Comparison of ENCODE assay signal across 21 cellular contexts in genomic region chr15:74419432-74419831, GRCh38. TPM values are rescaled to one million over a fixed set of nuclear protein-coding genes. Genes with fewer than 3 reads are reported as not detected.
A peak's percentile ranks its signal among the peaks of the same experiment; 100 is the strongest.
DNase-seq lines count a peak whose midpoint lies in the region; ATAC-seq, FAIRE-seq and TF ChIP-seq lines count a peak whose summit lies in the region.
"Had no signal": no experiment of that assay in that cellular context is flagged by ENCODE, and none has a peak within 500 bp of the region (broad histone marks: within the 10 kb centered on the region; RNA-seq: fewer than 3 reads in every experiment).

No MANE protein-coding gene starts in this region.

- H2AFZ ChIP-seq in OCI-LY3 (ENCODE audit: low read depth, low read length) = no peak overlapping the region

- H3K4me3 ChIP-seq in OCI-LY3 (ENCODE audit: low read length) = no peak overlapping the region
- H3K4me3 ChIP-seq: heart left ventricle, thyroid gland had no signal

- H3K79me2 ChIP-seq in OCI-LY3 (ENCODE audit: low read length) = peaks cover 100% of the 10 kb centered on the region

- FAIRE-seq in RCC 7860 (lab: Jason Lieb, UNC) = no peak
- FAIRE-seq: A204.1 had no signal

- peaks cover 11% of the 10 kb centered on the region for H3K36me3 Mint-ChIP-seq in activated CD8-positive, alpha-beta memory T cell treated with anti-CD3 and anti-CD28 coated beads, Interleukin-2, amount 10 ng/mL, durations not matched to agents 7 days and 5 days
- H3K36me3 Mint-ChIP-seq in central memory CD8-positive, alpha-beta T cell (ENCODE audit: insufficient read depth) = peaks cover 8% of the 10 kb centered on the region
- peaks cover 96% of the 10 kb centered on the region for H3K36me3 Mint-ChIP-seq in stimulated activated memory B cell treated with anti-CD40 and anti-IgM and Interleukin-4, amounts not matched to agents 10 μg/mL and 1 μg/mL and 100 μg/mL, for 72 hours

- H3K9me3 ChIP-seq in OCI-LY3 (ENCODE audit: insufficient read depth, low read length) = no peaks in the 10 kb centered on the region
- H3K9me3 ChIP-seq: heart left ventricle, thyroid gland had no signal

- peaks cover 65% of the 10 kb centered on the region for H3K4me1 Mint-ChIP-seq in activated CD8-positive, alpha-beta memory T cell treated with anti-CD3 and anti-CD28 coated beads, Interleukin-2, amount 10 ng/mL, durations not matched to agents 7 days and 5 days
- H3K4me1 Mint-ChIP-seq in central memory CD8-positive, alpha-beta T cell = peaks cover 63% of the 10 kb centered on the region
- peaks cover 98% of the 10 kb centered on the region for H3K4me1 Mint-ChIP-seq in stimulated activated memory B cell treated with anti-CD40 and anti-IgM and Interleukin-4, amounts not matched to agents 10 μg/mL and 1 μg/mL and 100 μg/mL, for 72 hours

- ATAC-seq in activated CD8-positive, alpha-beta memory T cell treated with anti-CD3 and anti-CD28 coated beads, Interleukin-2, amount 10 ng/mL, durations not matched to agents 7 days and 5 days = no peak
- no peak for ATAC-seq in central memory CD8-positive, alpha-beta T cell (replicated peaks; ENCODE audit: extremely low read depth, poor library complexity, severe bottlenecking)
- no peak for ATAC-seq in stimulated activated memory B cell treated with anti-CD40 and anti-IgM and Interleukin-4, amounts not matched to agents 10 μg/mL and 1 μg/mL and 100 μg/mL, for 72 hours
- ATAC-seq in HG02623 (IDR thresholded peaks at IDR 0.05; ENCODE audit: unreplicated experiment) = no peak
- ATAC-seq: activated T-helper 17 cell treated with anti-CD3 and anti-CD28 coated beads, Interleukin-2, amount 50 U/mL, for 72 hours had no signal

- H4K20me1 ChIP-seq in OCI-LY3 (ENCODE audit: insufficient read depth, low read length) = peaks cover 100% of the 10 kb centered on the region

- H3K27ac ChIP-seq in OCI-LY3 (ENCODE audit: low read length) = 0 out of 2 replicates have a peak overlapping the region, but pooled peaks have one; percentile 10
- H3K27ac ChIP-seq: thyroid gland had no signal

- TF ChIP-seq CTCF in OCI-LY3 (IDR thresholded peaks at IDR 0.05; ENCODE audit: low read depth, low read length) = no peak

- H3K4me3 Mint-ChIP-seq in activated CD8-positive, alpha-beta memory T cell treated with anti-CD3 and anti-CD28 coated beads, Interleukin-2, amount 10 ng/mL, durations not matched to agents 7 days and 5 days = no peak overlapping the region
- no peak overlapping the region for H3K4me3 Mint-ChIP-seq in central memory CD8-positive, alpha-beta T cell
- H3K4me3 Mint-ChIP-seq in stimulated activated memory B cell treated with anti-CD40 and anti-IgM and Interleukin-4, amounts not matched to agents 10 μg/mL and 1 μg/mL and 100 μg/mL, for 72 hours = peak overlapping the region; percentile 78
- H3K4me3 Mint-ChIP-seq: activated T-helper 17 cell treated with anti-CD3 and anti-CD28 coated beads, Interleukin-2, amount 50 U/mL, for 72 hours; endodermal cell had no signal

- H3K9me3 Mint-ChIP-seq in activated CD8-positive, alpha-beta memory T cell treated with anti-CD3 and anti-CD28 coated beads, Interleukin-2, amount 10 ng/mL, durations not matched to agents 7 days and 5 days (ENCODE audit: low read depth) = no peaks in the 10 kb centered on the region
- H3K9me3 Mint-ChIP-seq in central memory CD8-positive, alpha-beta T cell = no peaks in the 10 kb centered on the region
- H3K9me3 Mint-ChIP-seq in stimulated activated memory B cell treated with anti-CD40 and anti-IgM and Interleukin-4, amounts not matched to agents 10 μg/mL and 1 μg/mL and 100 μg/mL, for 72 hours = no peaks in the 10 kb centered on the region
- H3K9me3 Mint-ChIP-seq: activated T-helper 17 cell treated with anti-CD3 and anti-CD28 coated beads, Interleukin-2, amount 50 U/mL, for 72 hours; endodermal cell had no signal

- peaks cover 98% of the 10 kb centered on the region for H3K36me3 ChIP-seq in OCI-LY3 (replicated peaks; ENCODE audit: low read depth, low read length)
- H3K36me3 ChIP-seq: thyroid gland had no signal

- no peak overlapping the region for H3K4me2 ChIP-seq in OCI-LY3 (ENCODE audit: low read length)

- DNase-seq in activated CD8-positive, alpha-beta memory T cell treated with anti-CD3 and anti-CD28 coated beads, Interleukin-2, amount 10 ng/mL, durations not matched to agents 7 days and 5 days = no peak
- no peak for DNase-seq in activated CD8-positive, alpha-beta memory T cell treated with anti-CD3 and anti-CD28 coated beads, Interleukin-2, amount 50 U/mL, for 4 hours
- DNase-seq in central memory CD8-positive, alpha-beta T cell (ENCODE audit: low spot score in 2 of 2) = no peak
- DNase-seq in NCI-H82 treated with DMSO at 0.1 percent for 48 hours (lab: John Stamatoyannopoulos, UW; ENCODE audit: unreplicated experiment) (no peak), RCC 7860 (ENCODE audit: low spot score) (no peak)
- DNase-seq: endodermal cell; NCI-H2029 treated with DMSO at 0.1 percent for 48 hours; SHP77 treated with DMSO at 0.1 percent for 48 hours; stimulated activated CD4-positive, alpha-beta T cell treated with anti-CD3 and anti-CD28 coated beads, Interleukin-4, amount 100 ng/mL, for 1 hour; T-helper 2 cell; thyroid gland; WERI-Rb-1 had no signal

- no peaks in the 10 kb centered on the region for H3K27me3 ChIP-seq in OCI-LY3 (ENCODE audit: low read depth, low read length)
- H3K27me3 ChIP-seq: heart left ventricle, thyroid gland had no signal

- CTCF ChIA-PET in activated CD8-positive, alpha-beta memory T cell treated with anti-CD3 and anti-CD28 coated beads, Interleukin-2, amount 10 ng/mL, durations not matched to agents 7 days and 5 days (lab: Charles Lee) = interaction anchor here (1.2 to 2.4 kb wide), 4 partner anchors 10 to 37 kb away, joined by 3 to 13 read pairs (median 8); no protein-coding TSS in a partner anchor

- H3K9ac ChIP-seq in OCI-LY3 (ENCODE audit: low read length) = no peak overlapping the region

- H3K4me1 ChIP-seq in OCI-LY3 (ENCODE audit: low read length) = peaks cover 78% of the 10 kb centered on the region
- H3K4me1 ChIP-seq: thyroid gland had no signal

- no peaks in the 10 kb centered on the region for H3K27me3 Mint-ChIP-seq in activated CD8-positive, alpha-beta memory T cell treated with anti-CD3 and anti-CD28 coated beads, Interleukin-2, amount 10 ng/mL, durations not matched to agents 7 days and 5 days
- H3K27me3 Mint-ChIP-seq in central memory CD8-positive, alpha-beta T cell = no peaks in the 10 kb centered on the region
- H3K27me3 Mint-ChIP-seq in stimulated activated memory B cell treated with anti-CD40 and anti-IgM and Interleukin-4, amounts not matched to agents 10 μg/mL and 1 μg/mL and 100 μg/mL, for 72 hours = no peaks in the 10 kb centered on the region
- H3K27me3 Mint-ChIP-seq: activated T-helper 17 cell treated with anti-CD3 and anti-CD28 coated beads, Interleukin-2, amount 50 U/mL, for 72 hours had no signal

- H3K27ac Mint-ChIP-seq in activated CD8-positive, alpha-beta memory T cell treated with anti-CD3 and anti-CD28 coated beads, Interleukin-2, amount 10 ng/mL, durations not matched to agents 7 days and 5 days = peak overlapping the region; percentile 81
- peak overlapping the region; percentile 72 for H3K27ac Mint-ChIP-seq in central memory CD8-positive, alpha-beta T cell (ENCODE audit: low read depth)
- peak overlapping the region; percentile 94 for H3K27ac Mint-ChIP-seq in stimulated activated memory B cell treated with anti-CD40 and anti-IgM and Interleukin-4, amounts not matched to agents 10 μg/mL and 1 μg/mL and 100 μg/mL, for 72 hours
- H3K27ac Mint-ChIP-seq: CD14-positive monocyte, endodermal cell had no signal

RNA-seq across cellular contexts. Expression of gene SEMA7A, which starts 14.3 kb away (rescaled TPM):
- 10 to 100 TPM; 26.4 to 32.9 TPM for total RNA-seq in activated CD8-positive, alpha-beta memory T cell treated with anti-CD3 and anti-CD28 coated beads, Interleukin-2, amount 10 ng/mL, durations not matched to agents 7 days and 5 days

RNA-seq across cellular contexts. Expression of gene UBL7, which starts 41.5 kb away (rescaled TPM):
- total RNA-seq in activated CD8-positive, alpha-beta memory T cell treated with anti-CD3 and anti-CD28 coated beads, Interleukin-2, amount 10 ng/mL, durations not matched to agents 7 days and 5 days = 10 to 100 TPM; 55.9 to 60.9 TPM

RNA-seq across cellular contexts. Expression of gene CYP11A1, which starts 52.0 kb away (rescaled TPM):
- total RNA-seq in activated CD8-positive, alpha-beta memory T cell treated with anti-CD3 and anti-CD28 coated beads, Interleukin-2, amount 10 ng/mL, durations not matched to agents 7 days and 5 days = under 1 TPM in 1 of 2 experiments, not detected in 1; 0.55 TPM
- total RNA-seq: activated T-helper 17 cell treated with anti-CD3 and anti-CD28 coated beads, Interleukin-2, amount 50 U/mL, for 72 hours; H4; NCI-H460 had no signal
